Comparison of ENCODE assay signal across 8 cellular contexts in genomic region chrX:72308566-72309296, GRCh38. TPM values are rescaled to one million over a fixed set of nuclear protein-coding genes. Genes with fewer than 3 reads are reported as not detected.
A peak's percentile ranks its signal among the peaks of the same experiment; 100 is the strongest.
DNase-seq lines count a peak whose midpoint lies in the region; ATAC-seq and TF ChIP-seq lines count a peak whose summit lies in the region.

No MANE protein-coding gene starts in this region.

- H3K36me3 ChIP-seq in SK-N-MC (ENCODE audit: insufficient read depth, low read length) (no peaks in the 10 kb centered on the region), skeletal muscle satellite cell (ENCODE audit: insufficient read depth, low read length) (no peaks in the 10 kb centered on the region)

- no peak for TF ChIP-seq CTCF in cardiac fibroblast (IDR thresholded peaks at IDR 0.05; ENCODE audit: low read depth, low read length)

- peaks cover 24% of the 10 kb centered on the region for H3K4me1 ChIP-seq in skeletal muscle satellite cell (ENCODE audit: control insufficient read depth, insufficient read depth, low read length)

- peaks cover 81% of the 10 kb centered on the region for H3K27me3 ChIP-seq in skeletal muscle satellite cell (ENCODE audit: control insufficient read depth, insufficient read depth, low read length)

- peak overlapping the region; percentile 79 for H3K4me2 ChIP-seq in skeletal muscle satellite cell (ENCODE audit: low read length)

- H3K27ac ChIP-seq in SK-N-MC: no peak overlapping the region

- H3K9me3 ChIP-seq in SK-N-MC (ENCODE audit: low read depth, low read length) (no peaks in the 10 kb centered on the region), skeletal muscle satellite cell (replicated peaks; ENCODE audit: low read length) (no peaks in the 10 kb centered on the region)

- ATAC-seq in HG03571 (IDR thresholded peaks at IDR 0.05; ENCODE audit: unreplicated experiment): no peak

- H3K4me3 ChIP-seq in SK-N-MC (peak overlapping the region; percentile 63), cardiac fibroblast (replicated peaks in 1 of 2; ENCODE audit: low read depth in 2 of 2, low read length in 2 of 2) (peak overlapping the region in 1 of 2 donors; percentile 23), skeletal muscle satellite cell (ENCODE audit: low read length) (peak overlapping the region; percentile 52)

- DNase-seq in NOMO-1 treated with DMSO at 0.1 percent for 48 hours (lab: John Stamatoyannopoulos, UW; ENCODE audit: unreplicated experiment) (peak; percentile 8), NOMO-1 (lab: John Stamatoyannopoulos, UW; ENCODE audit: unreplicated experiment in 2 of 2) (no peak), M059J (ENCODE audit: low read depth) (peak; percentile 71), SK-N-MC (ENCODE audit: low read depth, low spot score) (peak; percentile 8), cardiac fibroblast (ENCODE audit: low read depth in 2 of 2) (peak; percentile 58 to 73), inferior parietal cortex (ENCODE audit: extremely low spot score) (peak; percentile 45)

- H3K9ac ChIP-seq in SK-N-MC (ENCODE audit: insufficient read length) (no peak overlapping the region), skeletal muscle satellite cell (ENCODE audit: low read depth, low read length) (no peak overlapping the region)

RNA-seq across cellular contexts. Expression of gene CITED1, which starts 3.0 kb away (rescaled TPM):
- total RNA-seq in M059J (2014; rRNA removed; shearing (Covaris generic)): 0.59 TPM in 1 of 2 replicates, not detected in the other
- 0.44 and 0.76 TPM in 2 replicates for total RNA-seq in skeletal muscle satellite cell (2012; rRNA removed)

RNA-seq across cellular contexts. Expression of gene RPS4X, which starts 31.7 kb away (rescaled TPM):
- 986 and 1,141 TPM in 2 replicates for total RNA-seq in M059J (2014; rRNA removed; shearing (Covaris generic))
- 759 and 904 TPM in 2 replicates for total RNA-seq in skeletal muscle satellite cell (2012; rRNA removed)

Comparison
In these comparisons a context has a peak if more than half of its experiments do, and no peak if none do; other contexts are left out.
1. DNase-seq: peak in NOMO-1 treated with DMSO at 0.1 percent for 48 hours (single experiment), M059J (single experiment), SK-N-MC (single experiment), cardiac fibroblast (2 of 2) and inferior parietal cortex (single experiment); none in NOMO-1 (0 of 2).